In genomic region chr13:97492257-97492656, GRCh38 we compare ENCODE assay signal across 22 cellular contexts. TPM values are rescaled to one million over a fixed set of nuclear protein-coding genes. Genes with fewer than 3 reads are reported as not detected.
DNase-seq lines count a peak whose midpoint lies in the region; ATAC-seq and TF ChIP-seq lines count a peak whose summit lies in the region.
"Had no signal": no experiment of that assay in that cellular context is flagged by ENCODE, and none has a peak within 500 bp of the region (broad histone marks: within the 10 kb centered on the region; RNA-seq: fewer than 3 reads in every experiment).

No MANE protein-coding gene starts in this region.

- H3K9me3 ChIP-seq in tibial nerve = peaks cover 0 to 15% (median 5%) of the 10 kb centered on the region in 4 donors
- H3K9me3 ChIP-seq in MM.1S (replicated peaks; ENCODE audit: insufficient read depth, low read length) = no peaks in the 10 kb centered on the region
- H3K9me3 ChIP-seq: vagina had no signal

- TF ChIP-seq CTCF in tibial nerve (IDR thresholded peaks at IDR 0.05) (no peak), MM.1S (IDR thresholded peaks at IDR 0.05; ENCODE audit: low read length) (no peak)

- TF ChIP-seq EP300 in tibial nerve (IDR thresholded peaks at IDR 0.05) = no peak

- H3K4me3 ChIP-seq in tibial nerve = no peak overlapping the region
- H3K4me3 ChIP-seq in MM.1S (ENCODE audit: low read length) = no peak overlapping the region
- H3K4me3 ChIP-seq: lower lobe of right lung, spleen, vagina had no signal

- H3K4me1 ChIP-seq in tibial nerve = no peaks in the 10 kb centered on the region
- no peaks in the 10 kb centered on the region for H3K4me1 ChIP-seq in MM.1S (ENCODE audit: low read length)
- H3K4me1 ChIP-seq: lower lobe of right lung, spleen, vagina had no signal

- H3K27ac ChIP-seq in tibial nerve (no peak overlapping the region), MM.1S (ENCODE audit: low read length) (no peak overlapping the region)
- H3K27ac ChIP-seq: C4-2B, lower lobe of right lung, spleen, vagina had no signal

- intact Hi-C loops in left colon (cut with DNase I, micrococcal nuclease) = no loop called here

- DNase-seq in COLO668 (lab: John Stamatoyannopoulos, UW; ENCODE audit: unreplicated experiment) = peak; percentile 87
- peak; percentile 89 for DNase-seq in DMS53 (lab: John Stamatoyannopoulos, UW)
- DNase-seq in NCI-H2029 (lab: John Stamatoyannopoulos, UW) = peak; percentile 70
- DNase-seq in SHP77 treated with DMSO at 0.1 percent for 48 hours (lab: John Stamatoyannopoulos, UW) = peak; percentile 93
- no peak for DNase-seq in tibial nerve (ENCODE audit: low spot score in 2 of 2)
- no peak for DNase-seq in MM.1S
- no peak for DNase-seq in left colon
- DNase-seq: activated naive CD4-positive, alpha-beta T cell treated with anti-CD3 and anti-CD28 coated beads for 36 hours; Calu3; endodermal cell; islet precursor cell; lower lobe of right lung; NCI-H1436; NCI-H2227 treated with DMSO at 0.1 percent for 48 hours; NK-92 treated with Interleukin-12 subunit alpha and Interleukin-12 subunit beta, amount 100 ng/mL, for 24 hours; retina; spleen; stimulated activated CD4-positive, alpha-beta T cell treated with anti-CD3 and anti-CD28 coated beads, Interleukin-4, amount 100 ng/mL, for 1 hour had no signal

- no peaks in the 10 kb centered on the region for H3K79me2 ChIP-seq in MM.1S (ENCODE audit: low read length)

- H3K27me3 ChIP-seq in tibial nerve (no peaks in the 10 kb centered on the region), MM.1S (replicated peaks; ENCODE audit: insufficient read depth, low read length) (no peaks in the 10 kb centered on the region)
- H3K27me3 ChIP-seq: spleen, vagina had no signal

- no peak for ATAC-seq in left colon
- ATAC-seq: lower lobe of right lung; Panc1; stimulated activated memory B cell treated with anti-CD40 and anti-IgM and Interleukin-4, amounts not matched to agents 10 μg/mL and 1 μg/mL and 100 μg/mL, for 72 hours had no signal

- H3F3A ChIP-seq in MM.1S (ENCODE audit: insufficient read depth, low read length) = no peaks in the 10 kb centered on the region

- no peak for TF ChIP-seq POLR2A in tibial nerve (IDR thresholded peaks at IDR 0.05)

- no peaks in the 10 kb centered on the region for H3K9me2 ChIP-seq in MM.1S (replicated peaks; ENCODE audit: insufficient read depth, low read length)

- H3K36me3 ChIP-seq in tibial nerve (no peaks in the 10 kb centered on the region), MM.1S (replicated peaks; ENCODE audit: insufficient read depth, low read length) (no peaks in the 10 kb centered on the region)
- H3K36me3 ChIP-seq: lower lobe of right lung, spleen, vagina had no signal

- 96 to 99% methylated on average over 2 of the region's 2 CpGs for WGBS in tibial nerve, 2 donors

- no peak overlapping the region for H3K9ac ChIP-seq in MM.1S (ENCODE audit: low read length)

- no peaks in the 10 kb centered on the region for H4K20me1 ChIP-seq in MM.1S (ENCODE audit: insufficient read depth, low read length)

- no peak overlapping the region for H3K4me2 ChIP-seq in MM.1S (ENCODE audit: low read depth, low read length)

- no peak overlapping the region for H2AFZ ChIP-seq in MM.1S (ENCODE audit: low read length)

RNA-seq across cellular contexts. Expression of gene RAP2A, which starts 58.3 kb away (rescaled TPM):
- total RNA-seq in tibial nerve (10 to 100 TPM; 32.4 to 45.7 (median 33.5) TPM), left colon (10 to 100 TPM; 30.7 to 33.2 TPM)

Comparison
In these comparisons a context has a peak if more than half of its experiments do, and no peak if none do; other contexts are left out.
1. DNase-seq: peak in COLO668 (single experiment), DMS53 (single experiment), NCI-H2029 (single experiment) and SHP77 treated with DMSO at 0.1 percent for 48 hours (single experiment); none in tibial nerve (0 of 2), MM.1S (single experiment) and left colon (0 of 2).